In the genomic region with DNA sequence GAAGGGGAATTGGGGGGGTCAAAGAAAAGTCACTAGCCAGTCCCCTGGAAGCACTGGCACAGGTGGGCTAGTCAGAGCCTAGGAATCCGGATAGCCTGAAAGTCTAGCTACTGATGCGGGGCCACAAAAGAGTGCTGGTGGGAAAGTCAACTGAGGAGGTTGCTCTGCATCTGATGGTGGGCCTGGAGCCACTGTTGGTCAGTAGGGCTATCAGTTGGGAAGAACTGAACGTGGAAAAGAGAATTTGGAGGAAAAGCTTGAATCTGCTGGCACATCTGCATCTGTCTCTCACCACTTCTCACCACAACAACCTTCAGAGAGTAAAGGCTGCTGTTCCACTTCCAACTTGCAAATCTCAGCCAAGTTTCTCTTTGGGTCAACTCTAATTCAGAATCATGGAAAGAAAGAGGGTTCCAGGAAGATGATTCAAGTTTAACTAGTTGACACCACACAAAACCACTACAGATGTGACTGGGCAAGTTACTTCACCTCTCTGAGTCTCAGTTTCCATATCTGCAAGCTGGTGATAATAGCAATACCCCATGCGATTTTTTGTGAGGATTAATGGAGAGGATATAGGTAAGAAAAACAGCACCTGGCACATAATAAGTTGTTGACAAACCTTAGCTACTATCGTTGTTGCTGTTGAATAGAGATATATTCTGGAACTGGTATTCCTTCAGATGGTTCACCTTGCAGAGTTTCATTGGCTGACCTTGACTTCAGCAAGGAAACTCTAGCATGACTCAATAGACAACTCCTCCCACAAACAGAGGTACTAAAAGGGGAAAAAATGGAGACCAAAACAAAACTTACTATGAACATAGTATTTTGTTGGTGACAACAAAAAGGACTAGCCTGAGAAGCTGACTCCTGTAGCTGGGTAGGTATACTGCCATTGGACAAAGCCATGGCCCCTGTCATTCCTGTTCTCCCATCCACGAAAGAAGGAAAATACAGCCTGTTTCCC, we compare ENCODE assay signal across 1 cellular context.
TF ChIP-seq lines count a peak whose summit lies in the region.

No MANE protein-coding gene starts in this region.

TF ChIP-seq in GM12878, 131 proteins besides CTCF, POLR2A, EP300 and RAD21 (continued from another document):
- TF ChIP-seq NFIC (IDR thresholded peaks at IDR 0.05; ENCODE audit: low read depth, low read length) (peak; percentile 84; the same call in 1 of the 2 replicates), ATF7 (IDR thresholded peaks at IDR 0.05; ENCODE audit: low read depth) (no peak), POLR2AphosphoS5 (IDR thresholded peaks at IDR 0.05; ENCODE audit: low read length) (no peak), EZH2 (IDR thresholded peaks at IDR 0.05; ENCODE audit: borderline replicate concordance, control insufficient read depth, low read depth, low read length) (no peak), RUNX3 (IDR thresholded peaks at IDR 0.05; ENCODE audit: low read length) (peak; percentile 89), SMARCA5 (IDR thresholded peaks at IDR 0.05) (no peak), WRNIP1 (IDR thresholded peaks at IDR 0.05; ENCODE audit: borderline replicate concordance, low read depth, low read length) (no peak), EGR1 (IDR thresholded peaks at IDR 0.05; ENCODE audit: borderline replicate concordance in 1 of 2, low read depth in 2 of 2, low read length in 2 of 2) (no peak)
- TF ChIP-seq, protein P1, sequence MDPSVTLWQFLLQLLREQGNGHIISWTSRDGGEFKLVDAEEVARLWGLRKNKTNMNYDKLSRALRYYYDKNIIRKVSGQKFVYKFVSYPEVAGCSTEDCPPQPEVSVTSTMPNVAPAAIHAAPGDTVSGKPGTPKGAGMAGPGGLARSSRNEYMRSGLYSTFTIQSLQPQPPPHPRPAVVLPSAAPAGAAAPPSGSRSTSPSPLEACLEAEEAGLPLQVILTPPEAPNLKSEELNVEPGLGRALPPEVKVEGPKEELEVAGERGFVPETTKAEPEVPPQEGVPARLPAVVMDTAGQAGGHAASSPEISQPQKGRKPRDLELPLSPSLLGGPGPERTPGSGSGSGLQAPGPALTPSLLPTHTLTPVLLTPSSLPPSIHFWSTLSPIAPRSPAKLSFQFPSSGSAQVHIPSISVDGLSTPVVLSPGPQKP (IDR thresholded peaks at IDR 0.05; ENCODE audit: low read depth, low read length): no peak
- TF ChIP-seq, protein P2, sequence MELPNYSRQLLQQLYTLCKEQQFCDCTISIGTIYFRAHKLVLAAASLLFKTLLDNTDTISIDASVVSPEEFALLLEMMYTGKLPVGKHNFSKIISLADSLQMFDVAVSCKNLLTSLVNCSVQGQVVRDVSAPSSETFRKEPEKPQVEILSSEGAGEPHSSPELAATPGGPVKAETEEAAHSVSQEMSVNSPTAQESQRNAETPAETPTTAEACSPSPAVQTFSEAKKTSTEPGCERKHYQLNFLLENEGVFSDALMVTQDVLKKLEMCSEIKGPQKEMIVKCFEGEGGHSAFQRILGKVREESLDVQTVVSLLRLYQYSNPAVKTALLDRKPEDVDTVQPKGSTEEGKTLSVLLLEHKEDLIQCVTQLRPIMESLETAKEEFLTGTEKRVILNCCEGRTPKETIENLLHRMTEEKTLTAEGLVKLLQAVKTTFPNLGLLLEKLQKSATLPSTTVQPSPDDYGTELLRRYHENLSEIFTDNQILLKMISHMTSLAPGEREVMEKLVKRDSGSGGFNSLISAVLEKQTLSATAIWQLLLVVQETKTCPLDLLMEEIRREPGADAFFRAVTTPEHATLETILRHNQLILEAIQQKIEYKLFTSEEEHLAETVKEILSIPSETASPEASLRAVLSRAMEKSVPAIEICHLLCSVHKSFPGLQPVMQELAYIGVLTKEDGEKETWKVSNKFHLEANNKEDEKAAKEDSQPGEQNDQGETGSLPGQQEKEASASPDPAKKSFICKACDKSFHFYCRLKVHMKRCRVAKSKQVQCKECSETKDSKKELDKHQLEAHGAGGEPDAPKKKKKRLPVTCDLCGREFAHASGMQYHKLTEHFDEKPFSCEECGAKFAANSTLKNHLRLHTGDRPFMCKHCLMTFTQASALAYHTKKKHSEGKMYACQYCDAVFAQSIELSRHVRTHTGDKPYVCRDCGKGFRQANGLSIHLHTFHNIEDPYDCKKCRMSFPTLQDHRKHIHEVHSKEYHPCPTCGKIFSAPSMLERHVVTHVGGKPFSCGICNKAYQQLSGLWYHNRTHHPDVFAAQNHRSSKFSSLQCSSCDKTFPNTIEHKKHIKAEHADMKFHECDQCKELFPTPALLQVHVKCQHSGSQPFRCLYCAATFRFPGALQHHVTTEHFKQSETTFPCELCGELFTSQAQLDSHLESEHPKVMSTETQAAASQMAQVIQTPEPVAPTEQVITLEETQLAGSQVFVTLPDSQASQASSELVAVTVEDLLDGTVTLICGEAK (IDR thresholded peaks at IDR 0.05; ENCODE audit: borderline replicate concordance): no peak
